1 cellular context compared by ENCODE assay signal in the genomic region with DNA sequence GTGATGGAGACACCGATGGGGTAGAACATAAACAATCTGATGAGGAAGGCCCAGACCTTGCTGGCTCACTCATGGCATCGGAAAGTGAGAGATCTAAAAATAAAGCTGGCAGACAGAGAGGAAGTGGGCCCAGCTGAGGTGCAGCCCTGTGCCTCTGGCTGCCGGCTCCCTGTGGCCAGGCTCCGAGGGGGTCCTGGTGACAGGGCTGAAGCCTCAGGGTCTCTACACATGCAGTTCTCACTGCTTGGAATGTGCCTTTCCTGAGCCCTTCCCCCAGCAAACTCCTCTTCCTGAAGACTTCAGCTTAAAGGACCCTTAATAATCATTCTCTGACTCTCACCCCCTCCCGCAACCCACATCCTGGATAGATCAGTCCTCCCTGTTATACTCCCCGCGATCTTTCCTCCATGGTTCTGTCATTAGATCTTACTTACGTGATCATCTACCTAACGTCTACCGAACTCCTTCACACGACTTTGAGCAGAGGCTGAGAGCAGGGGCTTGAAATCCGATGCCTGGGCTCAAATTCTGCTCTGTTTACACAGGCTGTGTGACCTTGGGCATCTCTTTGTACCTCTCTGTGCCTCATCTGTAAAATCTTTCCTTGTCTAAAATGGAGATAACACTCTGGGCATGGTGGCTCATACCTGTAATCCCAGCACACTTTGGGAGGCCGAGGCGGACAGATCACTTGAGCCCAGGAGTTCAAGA.
TF ChIP-seq lines count a peak whose summit lies in the region.

No MANE protein-coding gene starts in this region.

TF ChIP-seq in SK-N-SH, 30 proteins besides CTCF, POLR2A, EP300 and RAD21 (continued from another document):
- TF ChIP-seq JUND (IDR thresholded peaks at IDR 0.05): no peak
- no peak for TF ChIP-seq SMC3 (IDR thresholded peaks at IDR 0.05; ENCODE audit: low read depth, low read length)
- no peak for TF ChIP-seq IRF3 (IDR thresholded peaks at IDR 0.05; ENCODE audit: low read depth, low read length)
- TF ChIP-seq GATA2 (CRISPR knock-in tag; IDR thresholded peaks at IDR 0.05): no peak
- no peak for TF ChIP-seq NFIC (IDR thresholded peaks at IDR 0.05; ENCODE audit: borderline replicate concordance)
